4 cellular contexts compared by ENCODE assay signal in genomic region chr19:58212336-58213074, GRCh38.
A peak's percentile ranks its signal among the peaks of the same experiment; 100 is the strongest.
TF ChIP-seq lines count a peak whose summit lies in the region.

No MANE protein-coding gene starts in this region.

TF ChIP-seq in A549, 52 proteins besides CTCF, POLR2A, EP300 and RAD21:
- TF ChIP-seq SMC3 (IDR thresholded peaks at IDR 0.05) (no peak), CHD2 (IDR thresholded peaks at IDR 0.05; ENCODE audit: low read length, partially characterized antibody) (no peak), GATA3 (IDR thresholded peaks at IDR 0.05; ENCODE audit: borderline replicate concordance) (0 out of 2 replicates have a peak, but pooled peaks have one; percentile 37), CEBPB (IDR thresholded peaks at IDR 0.05) (peak; percentile 11 to 65; a peak in 2 of 4 replicates)

TF ChIP-seq in HEK293, 187 proteins besides CTCF, POLR2A, EP300 and RAD21:
- TF ChIP-seq ZNF707 (tag by site-specific recombination; IDR thresholded peaks at IDR 0.05) (no peak), SETDB1 (IDR thresholded peaks at IDR 0.05; ENCODE audit: insufficient read length, low read length) (peak; percentile 86), ZNF571 (tag by site-specific recombination; IDR thresholded peaks at IDR 0.05) (no peak), ZNF274 (IDR thresholded peaks at IDR 0.05; ENCODE audit: low read length) (peak; percentile 58; the same call in 1 of the 2 replicates), ZNF274 (tag by site-specific recombination; IDR thresholded peaks at IDR 0.05; ENCODE audit: borderline replicate concordance) (peak; percentile 96), SP2 (tag by site-specific recombination; IDR thresholded peaks at IDR 0.05) (no peak), PRDM10 (tag by site-specific recombination; IDR thresholded peaks at IDR 0.05) (no peak)

TF ChIP-seq in K562, 482 proteins besides CTCF, POLR2A, EP300 and RAD21:
- no peak for TF ChIP-seq HMG20A (CRISPR knock-in tag; conservative IDR thresholded peaks at IDR 0.05)
- peak; percentile 90 for TF ChIP-seq ZNF274 (IDR thresholded peaks at IDR 0.05; ENCODE audit: borderline replicate concordance, low read depth, low read length)
- peak; percentile 22; the same call in 1 of the 2 replicates for TF ChIP-seq ZBTB33 (CRISPR knock-in tag; IDR thresholded peaks at IDR 0.05)
- TF ChIP-seq ZNF75A (CRISPR knock-in tag; IDR thresholded peaks at IDR 0.05): peak; percentile 91
- peak in 1 of 2 experiments; percentile 11 for TF ChIP-seq E2F6 (IDR thresholded peaks at IDR 0.05; ENCODE audit: borderline replicate concordance in 1 of 2, extremely low read depth in 1 of 2, insufficient read depth in 1 of 2, insufficient read length in 1 of 2, low read depth in 1 of 2, low read length in 1 of 2, poor library complexity in 1 of 2, severe bottlenecking in 1 of 2)
- TF ChIP-seq NCOA2 (IDR thresholded peaks at IDR 0.05; ENCODE audit: partially characterized antibody in 2 of 2): no peak
- no peak for TF ChIP-seq CEBPG (CRISPR knock-in tag; IDR thresholded peaks at IDR 0.05)
- peak; percentile 53 to 61; a peak in 3 of 4 replicates for TF ChIP-seq CEBPG (tag; conservative IDR thresholded peaks at IDR 0.05 in 1 of 2, IDR thresholded peaks at IDR 0.05 in 1 of 2)
- peak; percentile 59; the same call in 1 of the 2 replicates for TF ChIP-seq SOX6 (IDR thresholded peaks at IDR 0.05)
- TF ChIP-seq CEBPB (tag; IDR thresholded peaks at IDR 0.05): peak; percentile 68
- no peak for TF ChIP-seq HDGF (IDR thresholded peaks at IDR 0.05)
- TF ChIP-seq GABPB2 (CRISPR knock-in tag; conservative IDR thresholded peaks at IDR 0.05): no peak
- TF ChIP-seq LEF1 (IDR thresholded peaks at IDR 0.05): no peak
- TF ChIP-seq VEZF1 (CRISPR knock-in tag; IDR thresholded peaks at IDR 0.05): no peak
- no peak for TF ChIP-seq ZNF408 (CRISPR knock-in tag; IDR thresholded peaks at IDR 0.05; ENCODE audit: low read depth)
- TF ChIP-seq GATA2 (CRISPR knock-in tag; IDR thresholded peaks at IDR 0.05): no peak
- TF ChIP-seq CBX3 (IDR thresholded peaks at IDR 0.05; ENCODE audit: borderline replicate concordance in 1 of 2, low read length in 2 of 2): peak in 1 of 2 experiments; percentile 41; a peak in 1 of 3 replicates
- TF ChIP-seq TRIM28 (IDR thresholded peaks at IDR 0.05): peak; percentile 27; the same call in 1 of the 2 replicates
- no peak for TF ChIP-seq HNRNPLL (IDR thresholded peaks at IDR 0.05; ENCODE audit: low read depth, low read length, poor library complexity, severe bottlenecking)

TF ChIP-seq in liver, 16 proteins besides CTCF, POLR2A, EP300 and RAD21:
- TF ChIP-seq ATF3 (IDR thresholded peaks at IDR 0.05) (no peak), ZBTB33 (IDR thresholded peaks at IDR 0.05) (no peak), TAF1 (conservative IDR thresholded peaks at IDR 0.05) (no peak), HNF4G (IDR thresholded peaks at IDR 0.05) (no peak), FOXA2 (IDR thresholded peaks at IDR 0.05) (no peak), NR2F2 (IDR thresholded peaks at IDR 0.05) (no peak), MAX (IDR thresholded peaks at IDR 0.05) (no peak), HNF4A (conservative IDR thresholded peaks at IDR 0.05) (no peak), YY1 (IDR thresholded peaks at IDR 0.05) (no peak), REST (IDR thresholded peaks at IDR 0.05) (no peak), GABPA (IDR thresholded peaks at IDR 0.05 in 1 of 2, conservative IDR thresholded peaks at IDR 0.05 in 1 of 2) (no peak), JUND (IDR thresholded peaks at IDR 0.05) (no peak), RXRA (IDR thresholded peaks at IDR 0.05) (no peak), EGR1 (IDR thresholded peaks at IDR 0.05; ENCODE audit: low read depth in 2 of 2) (no peak)
